Comparison of ENCODE assay signal across 5 cellular contexts in the genomic region with DNA sequence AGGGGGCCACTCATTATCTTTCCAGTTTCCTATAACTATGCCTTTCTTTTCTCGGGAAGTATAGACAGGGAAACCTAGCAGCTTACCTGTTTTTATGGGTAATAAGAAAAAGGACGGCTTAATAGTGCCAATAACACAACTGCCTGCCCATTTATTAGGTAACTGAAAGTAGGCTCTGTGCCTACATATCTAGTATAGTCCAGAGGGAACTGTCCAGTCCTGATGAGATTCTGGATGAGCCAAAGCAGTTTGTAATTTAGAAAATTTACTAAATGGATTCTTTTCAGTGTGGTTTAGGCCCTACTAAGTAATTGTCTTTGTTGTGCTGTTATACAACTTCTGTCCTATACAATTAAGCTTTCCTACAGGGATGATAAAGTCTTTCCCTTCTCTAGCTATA.
TF ChIP-seq lines count a peak whose summit lies in the region.

No MANE protein-coding gene starts in this region.

TF ChIP-seq in A549, 52 proteins besides CTCF, POLR2A, EP300 and RAD21:
- TF ChIP-seq, protein P1, sequence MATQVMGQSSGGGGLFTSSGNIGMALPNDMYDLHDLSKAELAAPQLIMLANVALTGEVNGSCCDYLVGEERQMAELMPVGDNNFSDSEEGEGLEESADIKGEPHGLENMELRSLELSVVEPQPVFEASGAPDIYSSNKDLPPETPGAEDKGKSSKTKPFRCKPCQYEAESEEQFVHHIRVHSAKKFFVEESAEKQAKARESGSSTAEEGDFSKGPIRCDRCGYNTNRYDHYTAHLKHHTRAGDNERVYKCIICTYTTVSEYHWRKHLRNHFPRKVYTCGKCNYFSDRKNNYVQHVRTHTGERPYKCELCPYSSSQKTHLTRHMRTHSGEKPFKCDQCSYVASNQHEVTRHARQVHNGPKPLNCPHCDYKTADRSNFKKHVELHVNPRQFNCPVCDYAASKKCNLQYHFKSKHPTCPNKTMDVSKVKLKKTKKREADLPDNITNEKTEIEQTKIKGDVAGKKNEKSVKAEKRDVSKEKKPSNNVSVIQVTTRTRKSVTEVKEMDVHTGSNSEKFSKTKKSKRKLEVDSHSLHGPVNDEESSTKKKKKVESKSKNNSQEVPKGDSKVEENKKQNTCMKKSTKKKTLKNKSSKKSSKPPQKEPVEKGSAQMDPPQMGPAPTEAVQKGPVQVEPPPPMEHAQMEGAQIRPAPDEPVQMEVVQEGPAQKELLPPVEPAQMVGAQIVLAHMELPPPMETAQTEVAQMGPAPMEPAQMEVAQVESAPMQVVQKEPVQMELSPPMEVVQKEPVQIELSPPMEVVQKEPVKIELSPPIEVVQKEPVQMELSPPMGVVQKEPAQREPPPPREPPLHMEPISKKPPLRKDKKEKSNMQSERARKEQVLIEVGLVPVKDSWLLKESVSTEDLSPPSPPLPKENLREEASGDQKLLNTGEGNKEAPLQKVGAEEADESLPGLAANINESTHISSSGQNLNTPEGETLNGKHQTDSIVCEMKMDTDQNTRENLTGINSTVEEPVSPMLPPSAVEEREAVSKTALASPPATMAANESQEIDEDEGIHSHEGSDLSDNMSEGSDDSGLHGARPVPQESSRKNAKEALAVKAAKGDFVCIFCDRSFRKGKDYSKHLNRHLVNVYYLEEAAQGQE (IDR thresholded peaks at IDR 0.05) = peak; percentile 35; the same call in 1 of the 2 replicates

TF ChIP-seq in Ishikawa, 13 proteins besides CTCF, POLR2A, EP300 and RAD21:
- TF ChIP-seq, protein P1 (IDR thresholded peaks at IDR 0.05; ENCODE audit: low read depth) = peak; percentile 47; the same call in 1 of the 2 replicates

TF ChIP-seq in GM12878, 131 proteins besides CTCF, POLR2A, EP300 and RAD21:
- TF ChIP-seq, protein P1 (IDR thresholded peaks at IDR 0.05; ENCODE audit: low read depth, low read length) = 0 out of 2 replicates have a peak, but pooled peaks have one; percentile 17

TF ChIP-seq in K562, 482 proteins besides CTCF, POLR2A, EP300 and RAD21:
- TF ChIP-seq EHMT2 (IDR thresholded peaks at IDR 0.05) = peak; percentile 55; the same call in 1 of the 2 replicates

TF ChIP-seq in liver, 16 proteins besides CTCF, POLR2A, EP300 and RAD21:
- TF ChIP-seq, protein P1 (IDR thresholded peaks at IDR 0.05) = peak; percentile 22
TF ChIP-seq in liver: peak in this region for 1; not testable (repeated sequence) for 15.
